9 cellular contexts compared by ENCODE assay signal in the genomic region with DNA sequence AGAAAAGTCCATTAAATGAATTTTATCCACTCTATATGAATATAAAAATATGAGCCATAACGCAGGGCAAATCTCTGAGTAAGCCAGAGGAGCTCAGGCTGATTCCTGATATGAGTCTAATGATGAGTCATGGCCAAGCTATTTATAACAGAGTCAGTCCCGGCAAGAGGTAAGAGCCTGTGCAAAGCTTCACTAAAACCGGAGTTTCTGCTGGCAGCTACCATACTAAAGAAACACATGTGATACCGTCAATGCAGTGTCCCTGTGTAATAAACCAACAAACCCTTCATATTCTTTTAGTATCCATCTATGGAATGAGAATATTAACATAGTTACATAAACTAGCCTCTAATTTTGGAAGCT.
DNase-seq lines count a peak whose midpoint lies in the region; ATAC-seq and TF ChIP-seq lines count a peak whose summit lies in the region.
"Had no signal": no experiment of that assay in that cellular context is flagged by ENCODE, and none has a peak within 500 bp of the region (broad histone marks: within the 10 kb centered on the region; RNA-seq: fewer than 3 reads in every experiment).

No MANE protein-coding gene starts in this region.

- peak; percentile 86 for ATAC-seq in GM18498 (IDR thresholded peaks at IDR 0.05; ENCODE audit: unreplicated experiment)
- peak; percentile 95 for ATAC-seq in GM21723 (IDR thresholded peaks at IDR 0.05; ENCODE audit: unreplicated experiment)

- DNase-seq in HT1080 (ENCODE audit: low read depth) (peak; percentile 89), astrocyte of the spinal cord (ENCODE audit: low read depth, low spot score) (peak; percentile 88), mesothelial cell of epicardium (ENCODE audit: low spot score in 2 of 2, unreplicated experiment in 2 of 2) (peak in 1 of 2 experiments; percentile 39), HUDEP-2 (lab: John Stamatoyannopoulos, UW; ENCODE audit: unreplicated experiment in 76 of 76) (no peak), substantia nigra (lab: John Stamatoyannopoulos, UW) (no peak)
- no peak for DNase-seq in activated CD8-positive, alpha-beta memory T cell treated with anti-CD3 and anti-CD28 coated beads, Interleukin-2, amount 50 U/mL, for 48 hours
- DNase-seq: activated B cell treated with CpG ODN at 0.5 μM for 24 hours had no signal

- no peak overlapping the region for H3K4me3 ChIP-seq in astrocyte of the spinal cord (ENCODE audit: low read depth, low read length)

- H3K27ac Mint-ChIP-seq in mesothelial cell of epicardium: peak overlapping the region; percentile 90
- H3K27ac Mint-ChIP-seq: activated B cell treated with CpG ODN at 0.5 μM for 24 hours had no signal

- no peaks in the 10 kb centered on the region for H3K36me3 Mint-ChIP-seq in mesothelial cell of epicardium

- H3K4me1 Mint-ChIP-seq in mesothelial cell of epicardium: peaks cover 41% of the 10 kb centered on the region
- H3K4me1 Mint-ChIP-seq: activated B cell treated with CpG ODN at 0.5 μM for 24 hours had no signal

- peaks cover 4% of the 10 kb centered on the region for H3K9me3 Mint-ChIP-seq in mesothelial cell of epicardium
- H3K9me3 Mint-ChIP-seq: activated B cell treated with CpG ODN at 0.5 μM for 24 hours had no signal

- no peaks in the 10 kb centered on the region for H3K27me3 Mint-ChIP-seq in mesothelial cell of epicardium (ENCODE audit: low read depth)
- H3K27me3 Mint-ChIP-seq: activated B cell treated with CpG ODN at 0.5 μM for 24 hours had no signal

- H3K4me3 Mint-ChIP-seq in mesothelial cell of epicardium: no peak overlapping the region
- H3K4me3 Mint-ChIP-seq: activated B cell treated with CpG ODN at 0.5 μM for 24 hours had no signal

- TF ChIP-seq CTCF in astrocyte of the spinal cord (IDR thresholded peaks at IDR 0.05; ENCODE audit: low read depth, low read length): no peak
- no peak for TF ChIP-seq CTCF in mesothelial cell of epicardium (IDR thresholded peaks at IDR 0.05; ENCODE audit: unreplicated experiment)

- H3K27ac ChIP-seq in substantia nigra (ENCODE audit: low read depth, low read length, poor library complexity, severe bottlenecking): no peak overlapping the region

- in situ Hi-C loops in astrocyte of the spinal cord (cut with HindIII; ENCODE audit: low sequenced_read_pairs): no loop called here

Comparison
In these comparisons a context has a peak if more than half of its experiments do, and no peak if none do; other contexts are left out.
1. DNase-seq: peak in HT1080 (single experiment) and astrocyte of the spinal cord (single experiment); none in HUDEP-2 (0 of 76), activated CD8-positive, alpha-beta memory T cell treated with anti-CD3 and anti-CD28 coated beads, Interleukin-2, amount 50 U/mL, for 48 hours (single experiment) and substantia nigra (0 of 49).